ENCODE assay signal across 10 cellular contexts in the genomic region with DNA sequence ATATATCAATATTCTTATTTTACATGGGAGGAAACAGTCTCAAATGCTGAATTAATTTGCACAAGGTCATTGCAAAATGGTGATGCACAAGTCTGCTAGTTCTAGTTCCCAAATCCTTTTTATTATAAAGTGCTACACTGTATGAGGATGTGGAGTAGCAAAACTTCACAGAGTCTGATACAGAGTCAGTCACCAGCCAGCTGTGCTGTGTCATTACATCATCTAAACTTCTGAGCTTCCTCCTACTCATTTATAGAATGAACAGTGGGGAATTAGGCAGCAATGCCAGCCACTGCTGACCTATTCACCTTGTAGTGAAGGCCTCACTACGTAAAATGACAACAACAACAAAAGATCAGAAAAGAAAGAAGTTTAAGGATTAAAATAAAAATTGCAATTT.
DNase-seq lines count a peak whose midpoint lies in the region; ATAC-seq and TF ChIP-seq lines count a peak whose summit lies in the region.
"Had no signal": no experiment of that assay in that cellular context is flagged by ENCODE, and none has a peak within 500 bp of the region (broad histone marks: within the 10 kb centered on the region; RNA-seq: fewer than 3 reads in every experiment).

No MANE protein-coding gene starts in this region.

- WGBS in tibial nerve, 2 donors = 24 to 26% methylated on average over 1 of the region's 1 CpG

- TF ChIP-seq CTCF in MCF 10A (IDR thresholded peaks at IDR 0.05; ENCODE audit: unreplicated experiment) (no peak), Caco-2 (IDR thresholded peaks at IDR 0.05; ENCODE audit: insufficient read depth in 1 of 2, low read depth in 1 of 2, low read length in 1 of 2, severe bottlenecking in 1 of 2, unreplicated experiment in 1 of 2) (no peak), tibial nerve (IDR thresholded peaks at IDR 0.05) (no peak)

- H3K27me3 Mint-ChIP-seq in MCF 10A (ENCODE audit: insufficient read depth, unreplicated experiment) = no peaks in the 10 kb centered on the region
- no peaks in the 10 kb centered on the region for H3K27me3 Mint-ChIP-seq in Caco-2 (ENCODE audit: insufficient read depth, unreplicated experiment)

- no peaks in the 10 kb centered on the region for H3K9me3 Mint-ChIP-seq in MCF 10A (ENCODE audit: unreplicated experiment)
- no peaks in the 10 kb centered on the region for H3K9me3 Mint-ChIP-seq in Caco-2 (ENCODE audit: unreplicated experiment)

- H3K4me3 ChIP-seq in Caco-2 (ENCODE audit: low read depth, low read length) (no peak overlapping the region), tibial nerve (no peak overlapping the region)

- H3K4me1 ChIP-seq in Caco-2 (no peaks in the 10 kb centered on the region), tibial nerve (peaks cover 0 to 8% (median 3%) of the 10 kb centered on the region in 4 donors)

- H3K9me3 ChIP-seq in Caco-2 (no peaks in the 10 kb centered on the region), tibial nerve (no peaks in the 10 kb centered on the region)

- intact Hi-C loops in MCF 10A (cut with micrococcal nuclease) (no loop called here), Caco-2 (cut with micrococcal nuclease; ENCODE audit: unreplicated experiment) (no loop called here)

- POLR2A ChIA-PET in MCF 10A (lab: Yijun Ruan, JAX) = interaction anchor here (0.7 kb wide), 1 partner anchor 185 kb away, joined by 3 read pairs; no protein-coding TSS in a partner anchor
- POLR2A ChIA-PET in Caco-2 (lab: Charles Lee) = no interaction called here

- H3K4me3 Mint-ChIP-seq in MCF 10A (ENCODE audit: unreplicated experiment) = no peak overlapping the region
- no peak overlapping the region for H3K4me3 Mint-ChIP-seq in Caco-2 (ENCODE audit: unreplicated experiment)

- CTCF ChIA-PET in MCF 10A (lab: Yijun Ruan, JAX) (interaction anchor here (0.6 to 0.7 kb wide), 2 partner anchors 77 to 841 kb away, joined by 3 to 5 read pairs; no protein-coding TSS in a partner anchor), Caco-2 (lab: Charles Lee) (no interaction called here)

- TF ChIP-seq POLR2A in tibial nerve (IDR thresholded peaks at IDR 0.05) = no peak

- H3K27me3 ChIP-seq in Caco-2 (replicated peaks; ENCODE audit: control insufficient read depth, insufficient read depth, low read length) (no peaks in the 10 kb centered on the region), tibial nerve (no peaks in the 10 kb centered on the region)

- H3K27ac Mint-ChIP-seq in MCF 10A (ENCODE audit: low read depth, unreplicated experiment) = no peak overlapping the region
- H3K27ac Mint-ChIP-seq in Caco-2 (ENCODE audit: unreplicated experiment) = no peak overlapping the region

- ATAC-seq in GM18520 (IDR thresholded peaks at IDR 0.05; ENCODE audit: unreplicated experiment) (peak; percentile 100), HG02610 (IDR thresholded peaks at IDR 0.05; ENCODE audit: unreplicated experiment) (peak; percentile 92)

- H3K36me3 Mint-ChIP-seq in MCF 10A (ENCODE audit: insufficient read depth, unreplicated experiment) = no peaks in the 10 kb centered on the region
- H3K36me3 Mint-ChIP-seq in Caco-2 (ENCODE audit: insufficient read depth, unreplicated experiment) = no peaks in the 10 kb centered on the region

- DNase-seq in NOMO-1 treated with DMSO at 0.1 percent for 48 hours (lab: John Stamatoyannopoulos, UW; ENCODE audit: unreplicated experiment) (peak; percentile 67), iris pigment epithelial cell (ENCODE audit: low read depth) (peak; percentile 6), MCF 10A (ENCODE audit: unreplicated experiment) (no peak), Caco-2 (no peak), tibial nerve (ENCODE audit: low spot score in 2 of 2) (no peak), A172 (ENCODE audit: low spot score) (no peak)
- DNase-seq: activated CD4-positive, alpha-beta T cell treated with anti-CD3 and anti-CD28 coated beads, Interleukin-2, amount 50 U/mL, for 4 hours; NCI-H446 had no signal

- no peak for TF ChIP-seq EP300 in tibial nerve (IDR thresholded peaks at IDR 0.05)

- H3K4me1 Mint-ChIP-seq in MCF 10A (ENCODE audit: insufficient read depth, unreplicated experiment) (peaks cover 5% of the 10 kb centered on the region), Caco-2 (ENCODE audit: low read depth, unreplicated experiment) (no peaks in the 10 kb centered on the region)

- BruUV-seq in MCF 10A (replicated peaks; lab: Mats Ljungman, UMichigan) (no TSS peak), Caco-2 (replicated peaks; lab: Mats Ljungman, UMichigan) (no TSS peak)

- H3K36me3 ChIP-seq in Caco-2 (ENCODE audit: control insufficient read depth, insufficient read depth, low read length) (no peaks in the 10 kb centered on the region), tibial nerve (no peaks in the 10 kb centered on the region)

- no peak overlapping the region for H3K27ac ChIP-seq in tibial nerve

Comparison
In these comparisons a context has a peak if more than half of its experiments do, and no peak if none do; other contexts are left out.
1. DNase-seq: peak in NOMO-1 treated with DMSO at 0.1 percent for 48 hours (single experiment) and iris pigment epithelial cell (single experiment); none in MCF 10A (single experiment), Caco-2 (0 of 2), tibial nerve (0 of 2) and A172 (single experiment).